13 cellular contexts compared by ENCODE assay signal in genomic region chrX:1027133-1027532, GRCh38.
DNase-seq lines count a peak whose midpoint lies in the region; ATAC-seq, FAIRE-seq and TF ChIP-seq lines count a peak whose summit lies in the region.
"Had no signal": no experiment of that assay in that cellular context is flagged by ENCODE, and none has a peak within 500 bp of the region (broad histone marks: within the 10 kb centered on the region; RNA-seq: fewer than 3 reads in every experiment).

No MANE protein-coding gene starts in this region.

- H3K27ac ChIP-seq in dorsolateral prefrontal cortex, result no peak overlapping the region
- H3K27ac ChIP-seq: left ventricle myocardium inferior had no signal

- in situ Hi-C loops in KBM-7 (cut with MboI; ENCODE audit: low pct_unique_long_range_greater_than_20kb, low sequenced_read_pairs), result no loop called here

- peaks cover 49% of the 10 kb centered on the region for H3K4me1 Mint-ChIP-seq in CD14-positive monocyte

- H3K4me3 ChIP-seq in dorsolateral prefrontal cortex, result no peak overlapping the region
- H3K4me3 ChIP-seq: left ventricle myocardium inferior had no signal

- intact Hi-C loops in CD14-positive monocyte (cut with micrococcal nuclease) (no loop called here), dorsolateral prefrontal cortex (cut with DNase I) (no loop called here)

- TF ChIP-seq CTCF in CD14-positive monocyte (IDR thresholded peaks at IDR 0.05), result no peak
- no peak for TF ChIP-seq CTCF in dorsolateral prefrontal cortex (IDR thresholded peaks at IDR 0.05 in 54 of 56, conservative IDR thresholded peaks at IDR 0.05 in 2 of 56; ENCODE audit: low read depth in 1 of 56, partially characterized antibody in 56 of 56)

- peaks cover 0 to 2% (median 1%) of the 10 kb centered on the region in 3 donors for H3K27me3 Mint-ChIP-seq in CD14-positive monocyte (ENCODE audit: low read depth in 3 of 3)

- H3K36me3 Mint-ChIP-seq in CD14-positive monocyte, result no peaks in the 10 kb centered on the region
- peaks cover 0 to 4% of the 10 kb centered on the region in 2 donors for H3K36me3 Mint-ChIP-seq in activated naive CD4-positive, alpha-beta T cell treated with anti-CD3 and anti-CD28 coated beads, Interleukin-2, amount 50 U/mL, for 72 hours

- DNase-seq in CD14-positive monocyte (ENCODE audit: low spot score), result no peak
- DNase-seq in GM19239 (ENCODE audit: insufficient read length, low spot score), result no peak
- peak; percentile 75 for DNase-seq in KBM-7
- DNase-seq in activated naive CD4-positive, alpha-beta T cell treated with anti-CD3 and anti-CD28 coated beads, Interleukin-2, amount 50 U/mL, for 72 hours (ENCODE audit: low spot score in 2 of 2), result no peak
- DNase-seq in GOT3 (lab: John Stamatoyannopoulos, UW), result no peak
- no peak for DNase-seq in NCI-H2081 (lab: John Stamatoyannopoulos, UW)
- DNase-seq in dorsolateral prefrontal cortex, result no peak
- DNase-seq in NCI-H1930 (lab: John Stamatoyannopoulos, UW), result no peak
- DNase-seq: C1 segment of cervical spinal cord, HFFc6, left ventricle myocardium inferior, NCI-H345, SK-N-SH had no signal

- FAIRE-seq in GM19239 (lab: Jason Lieb, UNC), result peak; percentile 85

- peak overlapping the region; percentile 66 to 84 for H3K4me3 Mint-ChIP-seq in CD14-positive monocyte
- H3K4me3 Mint-ChIP-seq: HFFc6 had no signal

- peak in 1 of 2 donors; percentile 60 for ATAC-seq in activated naive CD4-positive, alpha-beta T cell treated with anti-CD3 and anti-CD28 coated beads, Interleukin-2, amount 50 U/mL, for 72 hours

- H3K27ac Mint-ChIP-seq in CD14-positive monocyte, result peak overlapping the region in 6 of 7 donors; percentile 58 to 86 (median 69)
- peak overlapping the region; percentile 50 to 77 for H3K27ac Mint-ChIP-seq in activated naive CD4-positive, alpha-beta T cell treated with anti-CD3 and anti-CD28 coated beads, Interleukin-2, amount 50 U/mL, for 72 hours
- H3K27ac Mint-ChIP-seq: HFFc6 had no signal

- peaks cover 0 to 42% (median 10%) of the 10 kb centered on the region in 45 donors for H3K27me3 ChIP-seq in dorsolateral prefrontal cortex

- peaks cover 0 to 3% (median 0%) of the 10 kb centered on the region in 7 donors for H3K9me3 Mint-ChIP-seq in CD14-positive monocyte
- no peaks in the 10 kb centered on the region for H3K9me3 Mint-ChIP-seq in activated naive CD4-positive, alpha-beta T cell treated with anti-CD3 and anti-CD28 coated beads, Interleukin-2, amount 50 U/mL, for 72 hours
